Comparison of ENCODE assay signal across 25 cellular contexts in genomic region chr6:22332216-22332615, GRCh38. TPM values are rescaled to one million over a fixed set of nuclear protein-coding genes. Genes with fewer than 3 reads are reported as not detected.
"Had no signal": no experiment of that assay in that cellular context is flagged by ENCODE, and none has a peak within 500 bp of the region (broad histone marks: within the 10 kb centered on the region; RNA-seq: fewer than 3 reads in every experiment).

No MANE protein-coding gene starts in this region.

- H3K4me2 ChIP-seq: SK-N-SH had no signal

- H3K9me3 Mint-ChIP-seq: T-helper 1 cell treated with Interleukin-12 subunit alpha and Interleukin-12 subunit beta and Interleukin-4 antibody, amounts not matched to agents 30 μg/mL and 1 μg/mL, for 36 hours had no signal

- H3K36me3 Mint-ChIP-seq: T-cell had no signal

- H3K27me3 Mint-ChIP-seq: T-cell had no signal

- DNase-seq: Karpas-422, KG1, MM.1S, NCI-H1092 treated with DMSO at 0.1 percent for 48 hours, NCI-H1436, NCI-H187, NCI-H2029, NCI-H2081 treated with DMSO at 0.1 percent for 48 hours, NCI-H2171, NCI-H226, NCI-H446, NCI-H510A, NCI-H524 treated with DMSO at 0.1 percent for 48 hours, NCI-H69, NCI-H774, Right ventricle myocardium superior, RPMI8226, SIG-M5, SK-N-SH, SW 1271, T-cell had no signal

- ATAC-seq: T-cell had no signal

- H3K9me2 ChIP-seq: SK-N-SH had no signal

- H3K9me3 ChIP-seq: SK-N-SH had no signal

- H3K4me3 Mint-ChIP-seq: T-cell; T-helper 1 cell treated with Interleukin-12 subunit alpha and Interleukin-12 subunit beta and Interleukin-4 antibody, amounts not matched to agents 30 μg/mL and 1 μg/mL, for 36 hours had no signal

- H3K27ac Mint-ChIP-seq: T-cell; T-helper 1 cell treated with Interleukin-12 subunit alpha and Interleukin-12 subunit beta and Interleukin-4 antibody, amounts not matched to agents 30 μg/mL and 1 μg/mL, for 36 hours had no signal

- H3K9ac ChIP-seq: SK-N-SH had no signal

RNA-seq across cellular contexts. Expression of gene PRL, which starts 35.4 kb away (rescaled TPM):
- total RNA-seq: HT-29, M059J, Right ventricle myocardium superior, SK-MEL-5 had no signal
- polyA plus RNA-seq: SK-N-SH had no signal
